In the genomic region with DNA sequence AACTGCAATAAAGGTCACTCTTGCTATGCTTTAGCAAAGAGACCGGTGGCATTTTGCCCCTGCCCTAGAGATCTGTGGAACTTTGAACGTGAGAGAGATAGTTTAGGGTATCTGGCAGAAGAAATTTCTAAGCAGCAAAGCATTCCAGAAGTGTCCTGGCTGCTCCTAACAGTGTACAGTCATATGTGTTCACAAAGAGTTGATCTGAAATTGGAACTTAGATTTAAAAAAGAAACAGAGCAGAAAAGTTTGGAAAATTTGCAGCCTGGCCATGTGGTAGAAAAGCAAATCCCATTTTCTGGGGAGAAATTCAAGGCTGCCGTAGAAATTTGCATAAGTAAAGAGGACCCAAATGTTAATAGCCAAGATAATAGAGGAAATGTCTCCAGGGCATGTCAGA, we compare ENCODE assay signal across 8 cellular contexts.
"Had no signal": no experiment of that assay in that cellular context is flagged by ENCODE, and none has a peak within 500 bp of the region (broad histone marks: within the 10 kb centered on the region; RNA-seq: fewer than 3 reads in every experiment).

No MANE protein-coding gene starts in this region.

- H3K4me3 Mint-ChIP-seq: GM23338, H9, HFFc6 had no signal

- H3K27ac ChIP-seq: HL-60 had no signal

- DNase-seq: H9, HCEC 1CT, HFFc6, IMR-90, KG1 had no signal

- H3K4me3 ChIP-seq: GM23338, K562 had no signal

- H3K27ac Mint-ChIP-seq: GM23338, HFFc6 had no signal

- ATAC-seq: GM23338, K562 had no signal
